23 cellular contexts compared by ENCODE assay signal in the genomic region with DNA sequence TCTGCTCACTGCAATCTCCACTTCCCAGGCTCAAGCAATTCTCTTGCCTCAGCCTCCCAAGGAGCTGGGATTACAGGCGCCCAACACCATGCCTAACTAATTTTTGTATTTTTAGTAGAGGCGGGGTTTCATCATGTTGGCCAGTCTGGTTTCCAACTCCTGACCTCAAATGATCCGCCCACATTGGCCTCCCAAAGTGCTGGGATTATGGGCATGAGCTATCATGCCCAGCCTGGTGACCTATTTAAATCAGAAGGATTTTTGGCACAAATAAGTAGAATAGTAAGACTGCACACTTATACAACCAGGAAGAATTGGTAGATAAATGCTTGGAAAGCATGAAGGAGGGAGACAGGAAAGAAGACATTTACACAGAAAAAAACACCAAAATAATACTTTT.
"Had no signal": no experiment of that assay in that cellular context is flagged by ENCODE, and none has a peak within 500 bp of the region (broad histone marks: within the 10 kb centered on the region; RNA-seq: fewer than 3 reads in every experiment).

No MANE protein-coding gene starts in this region.

- ATAC-seq: activated CD4-positive, alpha-beta T cell treated with anti-CD3 and anti-CD28 coated beads for 36 hours; body of pancreas; gastroesophageal sphincter; heart left ventricle; left lung; WTC11 had no signal

- H3K27ac Mint-ChIP-seq: activated CD4-positive, alpha-beta memory T cell treated with anti-CD3 and anti-CD28 coated beads for 36 hours; activated CD4-positive, alpha-beta T cell treated with anti-CD3 and anti-CD28 coated beads for 36 hours; activated naive CD8-positive, alpha-beta T cell; activated T-helper 1 cell treated with anti-CD3 and anti-CD28 coated beads, Interleukin-12 subunit alpha, Interleukin-12 subunit beta, Interleukin-2, Interleukin-4 antibody, amounts not matched to agents 30 ng/mL and 10 ng/mL and 1 ng/mL, durations not matched to agents 14 hours and 24 hours and 36 hours; WTC11 had no signal

- H3K4me3 Mint-ChIP-seq: activated CD4-positive, alpha-beta memory T cell treated with anti-CD3 and anti-CD28 coated beads for 36 hours; activated CD4-positive, alpha-beta T cell treated with anti-CD3 and anti-CD28 coated beads for 36 hours; activated naive CD8-positive, alpha-beta T cell; activated T-helper 1 cell treated with anti-CD3 and anti-CD28 coated beads, Interleukin-12 subunit alpha, Interleukin-12 subunit beta, Interleukin-2, Interleukin-4 antibody, amounts not matched to agents 30 ng/mL and 10 ng/mL and 1 ng/mL, durations not matched to agents 14 hours and 24 hours and 36 hours; WTC11 had no signal

- H3K27ac ChIP-seq: body of pancreas, coronary artery, gastroesophageal sphincter, heart left ventricle, left lung, thyroid gland had no signal

- H3K9me3 ChIP-seq: body of pancreas, gastroesophageal sphincter, heart left ventricle, left lung, thyroid gland had no signal

- H3K27me3 Mint-ChIP-seq: activated CD4-positive, alpha-beta memory T cell treated with anti-CD3 and anti-CD28 coated beads for 36 hours; activated CD4-positive, alpha-beta T cell treated with anti-CD3 and anti-CD28 coated beads for 36 hours; activated naive CD8-positive, alpha-beta T cell had no signal

- H3K27me3 ChIP-seq: body of pancreas, gastroesophageal sphincter, heart left ventricle, left lung, thyroid gland had no signal

- H3K4me1 ChIP-seq: body of pancreas, gastroesophageal sphincter, heart left ventricle, left lung, thyroid gland had no signal

- H3K4me3 ChIP-seq: body of pancreas, coronary artery, gastroesophageal sphincter, heart left ventricle, left lung, thyroid gland had no signal

- FAIRE-seq: kidney, TTC549, urothelium cell line had no signal

- DNase-seq: activated CD4-positive, alpha-beta memory T cell treated with anti-CD3 and anti-CD28 coated beads for 36 hours; activated CD4-positive, alpha-beta T cell treated with anti-CD3 and anti-CD28 coated beads for 36 hours; activated gamma-delta T cell treated with Interleukin-2 at 50 U/mL for 16 hours; activated T-cell treated with anti-CD3 and anti-CD28 coated beads for 4 hours; body of pancreas; central memory CD4-positive, alpha-beta T cell; heart left ventricle; kidney; left lung; occipital lobe; posterior cingulate gyrus; stimulated activated CD4-positive, alpha-beta T cell treated with anti-CD3 and anti-CD28 coated beads, Interleukin-12 subunit alpha, Interleukin-12 subunit beta, amount 100 ng/mL, for 4 hours; stimulated activated CD4-positive, alpha-beta T cell treated with anti-CD3 and anti-CD28 coated beads, Interleukin-1b, Interleukin-23, amount 100 ng/mL, for 48 hours; stimulated activated CD8-positive, alpha-beta memory T cell treated with anti-CD3 and anti-CD28 coated beads, Interleukin-4, amount 100 ng/mL, for 48 hours; stimulated activated naive CD4-positive, alpha-beta T cell treated with Interleukin-2 at 50 U/mL for 16 hours; thyroid gland had no signal

- H3K9me3 Mint-ChIP-seq: activated CD4-positive, alpha-beta memory T cell treated with anti-CD3 and anti-CD28 coated beads for 36 hours; activated T-helper 1 cell treated with anti-CD3 and anti-CD28 coated beads, Interleukin-12 subunit alpha, Interleukin-12 subunit beta, Interleukin-2, Interleukin-4 antibody, amounts not matched to agents 30 ng/mL and 10 ng/mL and 1 ng/mL, durations not matched to agents 14 hours and 24 hours and 36 hours; WTC11 had no signal

- H3K4me1 Mint-ChIP-seq: activated CD4-positive, alpha-beta T cell treated with anti-CD3 and anti-CD28 coated beads for 36 hours had no signal
